In the genomic region with DNA sequence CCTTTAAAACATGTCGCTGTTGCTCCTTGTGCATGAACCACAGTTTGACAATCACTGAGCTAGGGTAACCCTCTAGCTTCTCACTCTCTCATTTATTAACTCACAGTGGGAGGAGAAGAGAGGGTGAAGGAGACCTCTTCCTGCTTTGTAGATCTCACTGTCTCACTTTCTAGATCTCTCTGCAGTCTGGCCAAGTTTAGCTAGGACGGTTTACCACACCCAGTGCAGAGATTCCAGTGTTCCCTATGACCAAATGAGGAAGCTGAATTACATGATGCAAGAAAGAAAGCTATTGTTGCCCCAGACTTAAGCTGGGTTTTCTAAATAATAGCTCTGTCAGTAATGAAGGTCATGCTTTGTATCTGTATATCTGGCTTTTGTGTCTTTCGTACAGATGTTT, we compare ENCODE assay signal across 11 cellular contexts.
DNase-seq lines count a peak whose midpoint lies in the region; ATAC-seq and TF ChIP-seq lines count a peak whose summit lies in the region.
"Had no signal": no experiment of that assay in that cellular context is flagged by ENCODE, and none has a peak within 500 bp of the region (broad histone marks: within the 10 kb centered on the region; RNA-seq: fewer than 3 reads in every experiment).

No MANE protein-coding gene starts in this region.

- H3K4me3 ChIP-seq in hepatocyte: no peak overlapping the region

- no peak overlapping the region for H3K27ac ChIP-seq in hepatocyte

- no peaks in the 10 kb centered on the region for H3K79me2 ChIP-seq in hepatocyte

- no peaks in the 10 kb centered on the region for H3K27me3 ChIP-seq in hepatocyte

- H4K20me1 ChIP-seq in hepatocyte (ENCODE audit: insufficient read depth, poor library complexity, severe bottlenecking): no peaks in the 10 kb centered on the region

- 85% methylated on average over 3 of the region's 3 CpGs for WGBS in hepatocyte (ENCODE audit: low lambda C conversion rate, missing lambda C conversion rate)

- no peaks in the 10 kb centered on the region for H3K9me2 ChIP-seq in hepatocyte (replicated peaks; ENCODE audit: insufficient read depth)

- TF ChIP-seq CTCF in hepatocyte (IDR thresholded peaks at IDR 0.05; ENCODE audit: poor library complexity): no peak

- H3K4me2 ChIP-seq in hepatocyte: no peak overlapping the region

- no peaks in the 10 kb centered on the region for H3K9me3 ChIP-seq in hepatocyte (ENCODE audit: low read depth)

- peak; percentile 26 for DNase-seq in GM04503 (ENCODE audit: low read depth)
- DNase-seq in SKM-1 treated with dmso at 0.1 percent for 144 hours (lab: John Stamatoyannopoulos, UW; ENCODE audit: unreplicated experiment): peak; percentile 84
- DNase-seq in hepatocyte (ENCODE audit: low spot score): no peak
- no peak for DNase-seq in amniotic stem cell (lab: John Stamatoyannopoulos, UW)
- no peak for DNase-seq in NCI-H524 treated with DMSO at 0.1 percent for 48 hours (lab: John Stamatoyannopoulos, UW)
- DNase-seq in NK-92 treated with Interleukin-12 subunit alpha and Interleukin-12 subunit beta, amount 100 ng/mL, for 24 hours (lab: John Stamatoyannopoulos, UW): no peak
- no peak for DNase-seq in DMS153 (lab: John Stamatoyannopoulos, UW)
- DNase-seq: CD4-positive, alpha-beta T cell; NCI-H1092 treated with DMSO at 0.1 percent for 48 hours; small intestine had no signal

- ATAC-seq in HG02981 (IDR thresholded peaks at IDR 0.05; ENCODE audit: unreplicated experiment): peak; percentile 66

- peak overlapping the region; percentile 11 for H2AFZ ChIP-seq in hepatocyte

- no peaks in the 10 kb centered on the region for H3K4me1 ChIP-seq in hepatocyte (ENCODE audit: insufficient read depth)

- H3K36me3 ChIP-seq in hepatocyte (replicated peaks; ENCODE audit: insufficient read depth, low read depth): no peaks in the 10 kb centered on the region

Comparison
In these comparisons a context has a peak if more than half of its experiments do, and no peak if none do; other contexts are left out.
1. DNase-seq: peak in GM04503 (single experiment) and SKM-1 treated with dmso at 0.1 percent for 144 hours (single experiment); none in hepatocyte (single experiment), amniotic stem cell (single experiment), NCI-H524 treated with DMSO at 0.1 percent for 48 hours (single experiment), NK-92 treated with Interleukin-12 subunit alpha and Interleukin-12 subunit beta, amount 100 ng/mL, for 24 hours (single experiment) and DMS153 (single experiment).